In genomic region chr19:14689598-14690503, GRCh38 we compare ENCODE assay signal across 8 cellular contexts. TPM values are rescaled to one million over a fixed set of nuclear protein-coding genes. Genes with fewer than 3 reads are reported as not detected.
DNase-seq lines count a peak whose midpoint lies in the region; ATAC-seq and TF ChIP-seq lines count a peak whose summit lies in the region.

TSS of gene ZNF333 (plus strand) at chr19:14690048. CDS start at chr19:14693492, 3,444 bp downstream.

- intact Hi-C loops in CD14-positive monocyte (cut with micrococcal nuclease) (loop anchor here (2.0 to 10.0 kb wide), 5 partner anchors 17 to 117 kb away; partner anchors contain the start of gene NDUFB7 (in 1 of the 2)), right lobe of liver (cut with DNase I) (loop anchor here in 1 of 2 donors (10.0 kb wide), 1 partner anchor 115 kb away; the partner anchor contains the start of gene NDUFB7)

- peaks cover 0 to 9% (median 0%) of the 10 kb centered on the region in 4 donors for H3K4me1 ChIP-seq in right lobe of liver

- H3K27ac ChIP-seq in right lobe of liver: peak within 1 kb of the TSS; percentile 85 to 93 (median 91)

- TF ChIP-seq POLR2A in right lobe of liver (IDR thresholded peaks at IDR 0.05): peak; percentile 42

- H3K9me3 ChIP-seq in right lobe of liver: no peaks in the 10 kb centered on the region

- no peaks in the 10 kb centered on the region for H3K27me3 Mint-ChIP-seq in CD14-positive monocyte (ENCODE audit: low read depth in 3 of 3)

- WGBS in right lobe of liver (ENCODE audit: insufficient coverage, low coverage, low lambda C conversion rate, missing lambda C conversion rate): 0% methylated on average over 9 of the region's 66 CpGs

- H3K27ac Mint-ChIP-seq in CD14-positive monocyte: peak within 1 kb of the TSS; percentile 96 to 100 (median 100)

- H3K4me1 Mint-ChIP-seq in CD14-positive monocyte: peaks cover 34% of the 10 kb centered on the region

- TF ChIP-seq CTCF in CD14-positive monocyte (IDR thresholded peaks at IDR 0.05): no peak
- TF ChIP-seq CTCF in right lobe of liver (IDR thresholded peaks at IDR 0.05): no peak

- H3K9me3 Mint-ChIP-seq in CD14-positive monocyte: no peaks in the 10 kb centered on the region

- peak within 1 kb of the TSS; percentile 92 to 96 for H3K4me3 Mint-ChIP-seq in CD14-positive monocyte

- ATAC-seq in GM19395 (IDR thresholded peaks at IDR 0.05; ENCODE audit: unreplicated experiment): peak; percentile 81
- ATAC-seq in HG03558 (IDR thresholded peaks at IDR 0.05; ENCODE audit: extremely low read depth, unreplicated experiment): peak; percentile 72
- peak; percentile 97 to 98 (median 98) for ATAC-seq in right lobe of liver

- H3K4me3 ChIP-seq in right lobe of liver: peak within 1 kb of the TSS; percentile 58 to 77 (median 72)

- H3K36me3 ChIP-seq in right lobe of liver: peaks cover 0 to 3% (median 0%) of the 10 kb centered on the region in 4 donors

- H3K36me3 Mint-ChIP-seq in CD14-positive monocyte: peaks cover 17 to 28% of the 10 kb centered on the region in 2 donors

- H3K27me3 ChIP-seq in right lobe of liver: no peaks in the 10 kb centered on the region

- DNase-seq in CD14-positive monocyte (ENCODE audit: low spot score): peak; percentile 90
- DNase-seq in NCI-H748 treated with DMSO at 0.1 percent for 48 hours (lab: John Stamatoyannopoulos, UW): peak; percentile 74
- peak; percentile 100 for DNase-seq in activated CD4-positive, alpha-beta T cell treated with anti-CD3 and anti-CD28 coated beads, Interleukin-2, amount 50 U/mL, for 48 hours
- peak; percentile 76 to 92 for DNase-seq in dermis microvascular lymphatic vessel endothelial cell (ENCODE audit: low read depth in 2 of 2)
- DNase-seq in right lobe of liver: peak; percentile 96 to 97 (median 97)
- peak; percentile 99 for DNase-seq in stimulated activated CD4-positive, alpha-beta T cell treated with anti-CD3 and anti-CD28 coated beads, Interleukin-4, amount 100 ng/mL, for 24 hours

RNA-seq across cellular contexts. Expression of gene ZNF333, which starts in this region (rescaled TPM):
- 1 to 10 TPM; 7.6 to 9.3 TPM for polyA plus RNA-seq in CD14-positive monocyte
- total RNA-seq in dermis microvascular lymphatic vessel endothelial cell (4.2 and 9.6 TPM in 2 replicates), right lobe of liver (1 to 10 TPM; 2.5 to 6.1 (median 3.8) TPM)

Comparison
In these comparisons a context has a peak if more than half of its experiments do, and no peak if none do; other contexts are left out.
1. Peak in every context shown above with its lines: DNase-seq, ATAC-seq, H3K4me3 ChIP-seq and H3K27ac ChIP-seq.